10 cellular contexts compared by ENCODE assay signal in the genomic region with DNA sequence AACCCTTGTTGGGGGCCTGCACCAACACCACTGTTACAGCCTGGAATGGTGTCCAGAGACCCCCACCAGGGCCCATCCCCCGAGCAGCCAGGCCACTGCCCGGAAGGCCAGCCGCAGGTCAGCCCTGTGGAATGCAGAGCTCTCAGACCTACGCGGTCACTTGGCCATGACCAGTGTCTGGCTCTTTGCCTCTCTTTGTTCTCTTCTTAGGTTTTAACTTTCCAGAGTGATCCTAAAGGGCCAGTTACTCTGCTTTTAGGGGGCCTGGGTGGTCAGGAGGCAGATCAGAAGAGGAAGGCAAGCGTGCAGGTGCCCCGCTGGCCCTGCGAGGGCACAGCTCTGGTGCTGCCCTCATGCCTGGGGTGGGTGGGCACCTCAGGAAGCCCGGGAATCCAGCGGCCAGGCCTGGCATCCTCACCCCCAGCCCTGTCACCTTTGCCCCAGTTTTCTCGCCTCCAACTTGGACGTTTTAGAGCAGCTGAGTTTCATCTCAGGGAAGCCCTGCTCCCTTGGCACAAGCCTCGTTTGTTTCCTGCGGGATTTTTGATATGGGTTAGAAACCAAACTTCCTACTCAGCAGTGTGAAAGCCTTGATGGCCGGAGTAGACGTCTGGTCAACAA.
DNase-seq lines count a peak whose midpoint lies in the region; ATAC-seq and TF ChIP-seq lines count a peak whose summit lies in the region.
"Had no signal": no experiment of that assay in that cellular context is flagged by ENCODE, and none has a peak within 500 bp of the region (broad histone marks: within the 10 kb centered on the region; RNA-seq: fewer than 3 reads in every experiment).

No MANE protein-coding gene starts in this region.

- TF ChIP-seq CTCF in epithelial cell of proximal tubule (conservative IDR thresholded peaks at IDR 0.05; ENCODE audit: low read depth, low read length) (no peak), lower lobe of right lung (IDR thresholded peaks at IDR 0.05) (no peak), stomach (IDR thresholded peaks at IDR 0.05) (no peak)

- peak; percentile 29; the same call in 1 of the 2 replicates for TF ChIP-seq RAD21 in Ishikawa (IDR thresholded peaks at IDR 0.05; ENCODE audit: low read depth)

- DNase-seq in epithelial cell of proximal tubule (ENCODE audit: low read depth) (peak; percentile 36), lower lobe of right lung (no peak), stomach (no peak), cerebellar cortex (ENCODE audit: low spot score) (no peak)
- DNase-seq in stimulated activated CD4-positive, alpha-beta T cell treated with anti-CD3 and anti-CD28 coated beads, Interleukin-12 subunit alpha, Interleukin-12 subunit beta, amount 100 ng/mL, for 4 hours, result no peak
- DNase-seq: naive thymus-derived CD4-positive, alpha-beta T cell; WERI-Rb-1 had no signal

- WGBS in stomach, 5 donors, result 27 to 47% (median 39%) methylated on average over 14 to 16 of the region's 16 CpGs

- H3K27me3 ChIP-seq in lower lobe of right lung (ENCODE audit: low read depth) (peaks cover 3% of the 10 kb centered on the region), stomach (no peaks in the 10 kb centered on the region)

- peaks cover 40% of the 10 kb centered on the region for H3K4me1 ChIP-seq in lower lobe of right lung
- H3K4me1 ChIP-seq in stomach, result peaks cover 36 to 48% (median 41%) of the 10 kb centered on the region in 4 donors

- H3K4me3 ChIP-seq in epithelial cell of proximal tubule (ENCODE audit: low read depth, low read length), result peak overlapping the region; percentile 23
- no peak overlapping the region for H3K4me3 ChIP-seq in lower lobe of right lung
- H3K4me3 ChIP-seq in stomach, result no peak overlapping the region

- no peaks in the 10 kb centered on the region for H3K9me3 ChIP-seq in lower lobe of right lung
- no peaks in the 10 kb centered on the region for H3K9me3 ChIP-seq in stomach

- intact Hi-C loops in lower lobe of right lung (cut with DNase I) (no loop called here), stomach (cut with DNase I; ENCODE audit: low total_unique reads) (no loop called here)

- TF ChIP-seq POLR2A in stomach (IDR thresholded peaks at IDR 0.05), result no peak

- TF ChIP-seq EP300 in Ishikawa (IDR thresholded peaks at IDR 0.05; ENCODE audit: borderline replicate concordance) (peak; percentile 97), stomach (IDR thresholded peaks at IDR 0.05) (no peak)

- H3K27ac ChIP-seq in lower lobe of right lung (peak overlapping the region; percentile 58), stomach (peak overlapping the region in 4 of 5 donors; percentile 37 to 63 (median 56))
- H3K27ac ChIP-seq: WERI-Rb-1 had no signal

- ATAC-seq in lower lobe of right lung (no peak), GM21717 (IDR thresholded peaks at IDR 0.05; ENCODE audit: unreplicated experiment) (no peak), GM21786 (IDR thresholded peaks at IDR 0.05; ENCODE audit: unreplicated experiment) (no peak)
- ATAC-seq: naive thymus-derived CD4-positive, alpha-beta T cell had no signal

- H3K36me3 ChIP-seq in lower lobe of right lung (no peaks in the 10 kb centered on the region), stomach (no peaks in the 10 kb centered on the region)
- H3K36me3 ChIP-seq: WERI-Rb-1 had no signal

TF ChIP-seq in Ishikawa, 13 proteins besides CTCF, POLR2A, EP300 and RAD21:
- TF ChIP-seq, protein P1, sequence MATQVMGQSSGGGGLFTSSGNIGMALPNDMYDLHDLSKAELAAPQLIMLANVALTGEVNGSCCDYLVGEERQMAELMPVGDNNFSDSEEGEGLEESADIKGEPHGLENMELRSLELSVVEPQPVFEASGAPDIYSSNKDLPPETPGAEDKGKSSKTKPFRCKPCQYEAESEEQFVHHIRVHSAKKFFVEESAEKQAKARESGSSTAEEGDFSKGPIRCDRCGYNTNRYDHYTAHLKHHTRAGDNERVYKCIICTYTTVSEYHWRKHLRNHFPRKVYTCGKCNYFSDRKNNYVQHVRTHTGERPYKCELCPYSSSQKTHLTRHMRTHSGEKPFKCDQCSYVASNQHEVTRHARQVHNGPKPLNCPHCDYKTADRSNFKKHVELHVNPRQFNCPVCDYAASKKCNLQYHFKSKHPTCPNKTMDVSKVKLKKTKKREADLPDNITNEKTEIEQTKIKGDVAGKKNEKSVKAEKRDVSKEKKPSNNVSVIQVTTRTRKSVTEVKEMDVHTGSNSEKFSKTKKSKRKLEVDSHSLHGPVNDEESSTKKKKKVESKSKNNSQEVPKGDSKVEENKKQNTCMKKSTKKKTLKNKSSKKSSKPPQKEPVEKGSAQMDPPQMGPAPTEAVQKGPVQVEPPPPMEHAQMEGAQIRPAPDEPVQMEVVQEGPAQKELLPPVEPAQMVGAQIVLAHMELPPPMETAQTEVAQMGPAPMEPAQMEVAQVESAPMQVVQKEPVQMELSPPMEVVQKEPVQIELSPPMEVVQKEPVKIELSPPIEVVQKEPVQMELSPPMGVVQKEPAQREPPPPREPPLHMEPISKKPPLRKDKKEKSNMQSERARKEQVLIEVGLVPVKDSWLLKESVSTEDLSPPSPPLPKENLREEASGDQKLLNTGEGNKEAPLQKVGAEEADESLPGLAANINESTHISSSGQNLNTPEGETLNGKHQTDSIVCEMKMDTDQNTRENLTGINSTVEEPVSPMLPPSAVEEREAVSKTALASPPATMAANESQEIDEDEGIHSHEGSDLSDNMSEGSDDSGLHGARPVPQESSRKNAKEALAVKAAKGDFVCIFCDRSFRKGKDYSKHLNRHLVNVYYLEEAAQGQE (IDR thresholded peaks at IDR 0.05; ENCODE audit: low read depth), result no peak
- TF ChIP-seq ZBTB7A (IDR thresholded peaks at IDR 0.05; ENCODE audit: low read depth) (peak; percentile 98), TCF12 (IDR thresholded peaks at IDR 0.05; ENCODE audit: low read depth) (peak; percentile 98), NFIC (IDR thresholded peaks at IDR 0.05) (peak; percentile 98), CEBPB (IDR thresholded peaks at IDR 0.05) (no peak), TAF1 (IDR thresholded peaks at IDR 0.05; ENCODE audit: low read depth) (peak; percentile 46), TEAD4 (IDR thresholded peaks at IDR 0.05) (peak; percentile 97), YY1 (IDR thresholded peaks at IDR 0.05; ENCODE audit: low read depth) (no peak), FOXM1 (IDR thresholded peaks at IDR 0.05; ENCODE audit: borderline replicate concordance, low read depth) (peak; percentile 93), CREB1 (IDR thresholded peaks at IDR 0.05; ENCODE audit: low read depth) (no peak), EGR1 (IDR thresholded peaks at IDR 0.05) (no peak)
- TF ChIP-seq, protein P2, sequence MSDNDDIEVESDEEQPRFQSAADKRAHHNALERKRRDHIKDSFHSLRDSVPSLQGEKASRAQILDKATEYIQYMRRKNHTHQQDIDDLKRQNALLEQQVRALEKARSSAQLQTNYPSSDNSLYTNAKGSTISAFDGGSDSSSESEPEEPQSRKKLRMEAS (IDR thresholded peaks at IDR 0.05), result peak; percentile 73
- TF ChIP-seq, protein P3, sequence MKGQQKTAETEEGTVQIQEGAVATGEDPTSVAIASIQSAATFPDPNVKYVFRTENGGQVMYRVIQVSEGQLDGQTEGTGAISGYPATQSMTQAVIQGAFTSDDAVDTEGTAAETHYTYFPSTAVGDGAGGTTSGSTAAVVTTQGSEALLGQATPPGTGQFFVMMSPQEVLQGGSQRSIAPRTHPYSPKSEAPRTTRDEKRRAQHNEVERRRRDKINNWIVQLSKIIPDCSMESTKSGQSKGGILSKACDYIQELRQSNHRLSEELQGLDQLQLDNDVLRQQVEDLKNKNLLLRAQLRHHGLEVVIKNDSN (IDR thresholded peaks at IDR 0.05), result 0 out of 2 replicates have a peak, but pooled peaks have one; percentile 13
